In the genomic region with DNA sequence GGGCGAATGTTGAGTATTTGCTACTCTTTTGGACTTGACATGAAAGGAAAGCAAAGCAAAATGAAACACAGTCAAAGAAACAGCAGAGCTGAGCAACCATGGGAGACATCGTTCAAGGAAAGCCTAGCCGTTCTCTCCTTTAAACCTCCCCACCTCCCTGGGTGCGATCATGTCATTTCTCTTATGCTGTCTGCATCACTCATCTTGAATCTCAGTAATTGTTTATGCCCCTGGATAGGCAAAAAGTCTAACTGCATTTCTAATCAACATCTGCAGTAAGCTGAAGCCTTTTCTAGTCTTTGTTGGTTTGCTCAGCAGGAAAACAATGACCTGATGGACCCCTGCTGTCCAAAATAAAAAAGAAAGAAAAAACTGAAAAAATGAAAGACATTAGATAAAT, we compare ENCODE assay signal across 23 cellular contexts.
A peak's percentile ranks its signal among the peaks of the same experiment; 100 is the strongest.
DNase-seq lines count a peak whose midpoint lies in the region; ATAC-seq and TF ChIP-seq lines count a peak whose summit lies in the region.
"Had no signal": no experiment of that assay in that cellular context is flagged by ENCODE, and none has a peak within 500 bp of the region (broad histone marks: within the 10 kb centered on the region; RNA-seq: fewer than 3 reads in every experiment).

No MANE protein-coding gene starts in this region.

- no peak for TF ChIP-seq CTCF in cardiac muscle cell (IDR thresholded peaks at IDR 0.05; ENCODE audit: low read depth, low read length)

- H3K4me1 Mint-ChIP-seq in activated CD8-positive, alpha-beta memory T cell treated with anti-CD3 and anti-CD28 coated beads, Interleukin-2, amount 10 ng/mL, durations not matched to agents 7 days and 5 days = no peaks in the 10 kb centered on the region
- H3K4me1 Mint-ChIP-seq in activated T-cell treated with anti-CD3 and anti-CD28 coated beads, Interleukin-2, amount 50 U/mL, for 4 hours (ENCODE audit: low read depth) = no peaks in the 10 kb centered on the region
- H3K4me1 Mint-ChIP-seq: IgD-negative memory B cell had no signal

- peaks cover 3% of the 10 kb centered on the region for H3K27me3 Mint-ChIP-seq in activated CD8-positive, alpha-beta memory T cell treated with anti-CD3 and anti-CD28 coated beads, Interleukin-2, amount 10 ng/mL, durations not matched to agents 7 days and 5 days
- H3K27me3 Mint-ChIP-seq in activated T-cell treated with anti-CD3 and anti-CD28 coated beads, Interleukin-2, amount 50 U/mL, for 4 hours (ENCODE audit: low read depth) = peaks cover 2% of the 10 kb centered on the region
- H3K27me3 Mint-ChIP-seq: IgD-negative memory B cell had no signal

- H3K27ac ChIP-seq in cardiac muscle cell = peak overlapping the region; percentile 40
- H3K27ac ChIP-seq in cingulate gyrus (ENCODE audit: low read depth, low read length) = peak overlapping the region; percentile 65
- peak overlapping the region; percentile 3 for H3K27ac ChIP-seq in mesodermal cell (ENCODE audit: low read depth, low read length, severe bottlenecking)
- H3K27ac ChIP-seq: BLaER1, HL-60, right lobe of liver, upper lobe of right lung had no signal

- no peaks in the 10 kb centered on the region for H3K27me3 ChIP-seq in cardiac muscle cell
- H3K27me3 ChIP-seq: BLaER1, right lobe of liver, upper lobe of right lung had no signal

- intact Hi-C loops in cardiac septum (cut with DNase I) = no loop called here

- in situ Hi-C loops in KBM-7 (cut with MboI; ENCODE audit: low pct_unique_long_range_greater_than_20kb, low sequenced_read_pairs) = no loop called here

- DNase-seq in cardiac muscle cell (ENCODE audit: low read depth in 1 of 2, low spot score in 1 of 2) (no peak), cardiac septum (ENCODE audit: low spot score) (no peak), NCI-H2081 treated with DMSO at 0.1 percent for 48 hours (lab: John Stamatoyannopoulos, UW) (no peak), KBM-7 (no peak)
- DNase-seq in activated CD8-positive, alpha-beta memory T cell treated with anti-CD3 and anti-CD28 coated beads, Interleukin-2, amount 10 ng/mL, durations not matched to agents 7 days and 5 days = no peak
- DNase-seq in activated T-cell treated with anti-CD3 and anti-CD28 coated beads, Interleukin-2, amount 50 U/mL, for 4 hours = no peak
- DNase-seq: activated naive CD4-positive, alpha-beta T cell treated with anti-CD3 and anti-CD28 coated beads, Interleukin-2, amount 50 U/mL, for 16 hours; Calu3; cerebellar nuclear complex; effector CD8-positive, alpha-beta T cell; GOT3; NCI-H1436 treated with DMSO at 0.1 percent for 48 hours; right lobe of liver; SIG-M5; stimulated activated CD4-positive, alpha-beta T cell treated with anti-CD3 and anti-CD28 coated beads, Interleukin-15, amount 100 ng/mL, for 24 hours; upper lobe of right lung had no signal

- no peaks in the 10 kb centered on the region for H3K36me3 Mint-ChIP-seq in activated CD8-positive, alpha-beta memory T cell treated with anti-CD3 and anti-CD28 coated beads, Interleukin-2, amount 10 ng/mL, durations not matched to agents 7 days and 5 days
- no peaks in the 10 kb centered on the region for H3K36me3 Mint-ChIP-seq in activated T-cell treated with anti-CD3 and anti-CD28 coated beads, Interleukin-2, amount 50 U/mL, for 4 hours (ENCODE audit: insufficient read depth)
- H3K36me3 Mint-ChIP-seq: IgD-negative memory B cell had no signal

- H3K9me3 ChIP-seq in cardiac muscle cell (ENCODE audit: low read depth) (no peaks in the 10 kb centered on the region), mesodermal cell (ENCODE audit: control insufficient read depth, low read length) (no peaks in the 10 kb centered on the region)
- H3K9me3 ChIP-seq: BLaER1, right lobe of liver, upper lobe of right lung had no signal

- H3K27ac Mint-ChIP-seq in activated CD8-positive, alpha-beta memory T cell treated with anti-CD3 and anti-CD28 coated beads, Interleukin-2, amount 10 ng/mL, durations not matched to agents 7 days and 5 days = no peak overlapping the region
- H3K27ac Mint-ChIP-seq: IgD-negative memory B cell had no signal

- ATAC-seq in activated CD8-positive, alpha-beta memory T cell treated with anti-CD3 and anti-CD28 coated beads, Interleukin-2, amount 10 ng/mL, durations not matched to agents 7 days and 5 days = no peak
- no peak for ATAC-seq in activated T-cell treated with anti-CD3 and anti-CD28 coated beads, Interleukin-2, amount 50 U/mL, for 4 hours
- ATAC-seq: esophagus mucosa, Panc1, right lobe of liver, upper lobe of right lung had no signal

- CTCF ChIA-PET in activated CD8-positive, alpha-beta memory T cell treated with anti-CD3 and anti-CD28 coated beads, Interleukin-2, amount 10 ng/mL, durations not matched to agents 7 days and 5 days (lab: Charles Lee) = no interaction called here

- WGBS in mesodermal cell (ENCODE audit: insufficient coverage in 2 of 2), 2 experiments = 24 to 39% methylated on average over 3 to 4 of the region's 4 CpGs

- no peak overlapping the region for H3K4me3 Mint-ChIP-seq in activated CD8-positive, alpha-beta memory T cell treated with anti-CD3 and anti-CD28 coated beads, Interleukin-2, amount 10 ng/mL, durations not matched to agents 7 days and 5 days
- H3K4me3 Mint-ChIP-seq in activated T-cell treated with anti-CD3 and anti-CD28 coated beads, Interleukin-2, amount 50 U/mL, for 4 hours = no peak overlapping the region
- H3K4me3 Mint-ChIP-seq: IgD-negative memory B cell had no signal

- H3K4me1 ChIP-seq in cardiac muscle cell (ENCODE audit: low read depth) (no peaks in the 10 kb centered on the region), mesodermal cell (ENCODE audit: control insufficient read depth, insufficient read depth, low read length, poor library complexity, severe bottlenecking) (peaks cover 6% of the 10 kb centered on the region)
- H3K4me1 ChIP-seq: BLaER1, right lobe of liver, upper lobe of right lung had no signal

- no peaks in the 10 kb centered on the region for H3K9me3 Mint-ChIP-seq in activated CD8-positive, alpha-beta memory T cell treated with anti-CD3 and anti-CD28 coated beads, Interleukin-2, amount 10 ng/mL, durations not matched to agents 7 days and 5 days (ENCODE audit: low read depth)
- no peaks in the 10 kb centered on the region for H3K9me3 Mint-ChIP-seq in activated T-cell treated with anti-CD3 and anti-CD28 coated beads, Interleukin-2, amount 50 U/mL, for 4 hours
- H3K9me3 Mint-ChIP-seq: IgD-negative memory B cell had no signal

- H3K4me3 ChIP-seq in cardiac muscle cell = no peak overlapping the region
- no peak overlapping the region for H3K4me3 ChIP-seq in mesodermal cell (ENCODE audit: extremely low read depth, insufficient read depth, low read length, poor library complexity, severe bottlenecking)
- H3K4me3 ChIP-seq: BLaER1, right lobe of liver, upper lobe of right lung had no signal

- H3K36me3 ChIP-seq in cardiac muscle cell (no peaks in the 10 kb centered on the region), mesodermal cell (ENCODE audit: control insufficient read depth, insufficient read depth, low read length) (no peaks in the 10 kb centered on the region)
- H3K36me3 ChIP-seq: BLaER1, right lobe of liver, upper lobe of right lung had no signal

Comparison
In these comparisons a context has a peak if more than half of its experiments do, and no peak if none do; other contexts are left out.
1. H3K27ac ChIP-seq: peak in every context shown above with its lines; median percentile 65 in cingulate gyrus; 40 in cardiac muscle cell; 3 in mesodermal cell.